ENCODE assay signal across 8 cellular contexts in the genomic region with DNA sequence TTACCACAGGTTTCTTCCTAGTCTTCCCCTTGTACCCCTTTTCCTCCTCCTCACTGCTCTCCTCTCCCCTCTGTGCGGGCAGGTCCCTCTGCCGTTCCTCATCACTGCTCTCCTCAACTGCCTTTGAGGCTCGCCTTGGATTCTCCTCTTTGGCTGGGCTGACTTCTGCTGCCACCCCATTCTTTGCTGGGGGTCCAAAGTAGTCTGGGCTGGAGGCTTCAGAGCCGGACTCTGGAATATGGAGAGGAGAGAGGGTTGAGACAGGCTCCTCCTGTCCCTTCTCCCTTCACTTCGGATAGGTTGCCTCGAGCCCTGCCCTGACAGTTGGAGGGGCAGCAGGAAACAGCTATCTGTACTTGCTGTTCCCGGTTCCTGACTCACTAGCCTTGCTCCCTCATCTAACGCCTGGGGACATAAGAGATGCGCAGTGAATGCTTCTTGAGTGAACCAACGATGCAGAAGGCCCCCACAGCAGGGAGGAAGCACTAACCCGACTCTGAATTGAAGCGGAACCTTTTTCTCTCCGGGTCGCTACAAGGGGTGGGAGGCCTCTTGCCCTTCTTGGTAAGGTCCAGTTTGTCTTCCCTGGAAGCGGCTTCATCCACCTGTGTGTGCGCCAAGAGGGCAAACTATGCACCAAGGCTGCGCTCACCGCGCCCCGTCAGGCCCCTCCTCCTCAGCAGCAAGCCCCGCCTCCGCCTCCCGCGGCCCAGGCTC. TPM values are rescaled to one million over a fixed set of nuclear protein-coding genes. Genes with fewer than 3 reads are reported as not detected.
A peak's percentile ranks its signal among the peaks of the same experiment; 100 is the strongest.
DNase-seq lines count a peak whose midpoint lies in the region; ATAC-seq, FAIRE-seq and TF ChIP-seq lines count a peak whose summit lies in the region.

No MANE protein-coding gene starts in this region.

- DNase-seq in DMS79 (lab: John Stamatoyannopoulos, UW) (peak; percentile 64), DMS79 treated with DMSO at 0.1 percent for 48 hours (lab: John Stamatoyannopoulos, UW) (no peak), RCC 7860 (ENCODE audit: low spot score) (peak; percentile 17), bronchial epithelial cell (ENCODE audit: low read depth) (peak; percentile 83), left kidney (ENCODE audit: low read depth, low spot score) (peak; percentile 32), COR-L47 (lab: John Stamatoyannopoulos, UW) (no peak)
- peak in 2 of 3 experiments; percentile 46 to 56 for DNase-seq in stimulated activated CD4-positive, alpha-beta T cell treated with anti-CD3 and anti-CD28 coated beads, TNF-alpha, amount 100 ng/mL, for 4 hours (ENCODE audit: low read depth in 3 of 3)

- TF ChIP-seq CTCF in bronchial epithelial cell (IDR thresholded peaks at IDR 0.05; ENCODE audit: insufficient read depth, low read length, severe bottlenecking) = no peak

- FAIRE-seq in RCC 7860 (lab: Jason Lieb, UNC) = no peak
- no peak for FAIRE-seq in bronchial epithelial cell (lab: Jason Lieb, UNC)

- ATAC-seq in HG02642 (IDR thresholded peaks at IDR 0.05; ENCODE audit: poor library complexity, unreplicated experiment) = peak; percentile 40

- no peaks in the 10 kb centered on the region for H3K27me3 ChIP-seq in bronchial epithelial cell (ENCODE audit: control insufficient read depth, insufficient read depth, low read length)

- H3K4me3 ChIP-seq in bronchial epithelial cell (ENCODE audit: low read depth, low read length) = peak overlapping the region; percentile 91

- H3K36me3 ChIP-seq in bronchial epithelial cell (ENCODE audit: control insufficient read depth, insufficient read depth, low read length) = peaks cover 10% of the 10 kb centered on the region

RNA-seq across cellular contexts. Expression of gene HIRIP3, which starts 0.6 kb away (rescaled TPM):
- 6.0 and 6.8 TPM in 2 replicates for total RNA-seq in bronchial epithelial cell

RNA-seq across cellular contexts. Expression of gene INO80E, which starts 1.3 kb away (rescaled TPM):
- total RNA-seq in bronchial epithelial cell = 15.1 and 22.6 TPM in 2 replicates

RNA-seq across cellular contexts. Expression of gene DOC2A, which starts 16.1 kb away (rescaled TPM):
- not detected in 2 replicates for total RNA-seq in bronchial epithelial cell

RNA-seq across cellular contexts. Expression of gene TAOK2, which starts 21.1 kb away (rescaled TPM):
- 24.7 and 28.7 TPM in 2 replicates for total RNA-seq in bronchial epithelial cell

RNA-seq across cellular contexts. Expression of gene C16orf92, which starts 28.2 kb away (rescaled TPM):
- total RNA-seq in bronchial epithelial cell = not detected in 2 replicates

Comparison
In these comparisons a context has a peak if more than half of its experiments do, and no peak if none do; other contexts are left out.
1. DNase-seq: peak in DMS79 (single experiment), RCC 7860 (single experiment), bronchial epithelial cell (single experiment), left kidney (single experiment) and stimulated activated CD4-positive, alpha-beta T cell treated with anti-CD3 and anti-CD28 coated beads, TNF-alpha, amount 100 ng/mL, for 4 hours (2 of 3); none in DMS79 treated with DMSO at 0.1 percent for 48 hours (single experiment) and COR-L47 (single experiment).